Comparison of ENCODE assay signal across 15 cellular contexts in the genomic region with DNA sequence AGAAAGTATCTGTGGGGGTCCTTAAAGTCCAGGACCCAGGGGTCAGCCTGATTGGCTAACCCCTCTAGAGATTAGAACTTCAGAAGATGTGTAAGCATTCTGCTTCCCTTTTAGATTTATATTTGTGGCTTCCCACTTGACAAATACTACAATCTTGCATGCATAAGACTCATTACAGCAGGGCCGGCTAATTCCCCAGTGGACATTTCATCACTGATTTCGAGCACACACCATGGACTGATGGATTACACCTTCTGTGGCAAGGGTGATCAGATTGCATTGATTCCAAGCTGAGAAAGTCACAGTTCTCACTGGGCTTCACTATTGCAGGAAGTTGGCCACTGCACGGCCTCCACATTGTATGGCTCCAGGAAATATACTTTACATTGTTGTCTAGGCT.
"Had no signal": no experiment of that assay in that cellular context is flagged by ENCODE, and none has a peak within 500 bp of the region (broad histone marks: within the 10 kb centered on the region; RNA-seq: fewer than 3 reads in every experiment).

No MANE protein-coding gene starts in this region.

- H3K9me3 ChIP-seq: gastroesophageal sphincter, left lung, lower lobe of right lung, pancreas, testis, tibial nerve had no signal

- H3K36me3 ChIP-seq: gastroesophageal sphincter, left lung, lower lobe of right lung, pancreas, tibial nerve had no signal

- DNase-seq: effector memory CD8-positive, alpha-beta T cell; erythroblast; foreskin fibroblast; immature natural killer cell; left lung; lower lobe of right lung; midbrain; occipital lobe; pancreas; right cardiac atrium; stimulated activated CD4-positive, alpha-beta T cell treated with anti-CD3 and anti-CD28 coated beads, Interleukin-4, amount 100 ng/mL, for 1 hour; stimulated activated CD8-positive, alpha-beta memory T cell treated with anti-CD3 and anti-CD28 coated beads, Interleukin-4, amount 100 ng/mL, for 48 hours; testis had no signal

- H3K4me1 ChIP-seq: gastroesophageal sphincter, left lung, lower lobe of right lung, testis, tibial nerve had no signal

- H3K27me3 ChIP-seq: gastroesophageal sphincter, left lung, pancreas, testis, tibial nerve had no signal

- H3K4me3 ChIP-seq: gastroesophageal sphincter, left lung, lower lobe of right lung, pancreas, testis, tibial nerve had no signal

- H3K27ac ChIP-seq: gastroesophageal sphincter, left lung, lower lobe of right lung, pancreas, testis, tibial nerve had no signal
